34 cellular contexts compared by ENCODE assay signal in genomic region chr16:5330058-5330457, GRCh38.
"Had no signal": no experiment of that assay in that cellular context is flagged by ENCODE, and none has a peak within 500 bp of the region (broad histone marks: within the 10 kb centered on the region; RNA-seq: fewer than 3 reads in every experiment).

No MANE protein-coding gene starts in this region.

- H3K36me3 ChIP-seq: MG63 had no signal

- DNase-seq: Karpas-422, Kasumi-1, MG63, MM.1S, MV-4-11, NCI-H1048, NCI-H1092, NCI-H1092 treated with DMSO at 0.1 percent for 48 hours, NCI-H1105, NCI-H1105 treated with DMSO at 0.1 percent for 48 hours, NCI-H1417, NCI-H1417 treated with DMSO at 0.1 percent for 48 hours, NCI-H1436, NCI-H1436 treated with DMSO at 0.1 percent for 48 hours, NCI-H146, NCI-H1694, NCI-H1694 treated with DMSO at 0.1 percent for 48 hours, NCI-H187, NCI-H187 treated with DMSO at 0.1 percent for 48 hours, NCI-H1930, NCI-H2029, NCI-H2029 treated with DMSO at 0.1 percent for 48 hours, NCI-H2081, NCI-H2081 treated with DMSO at 0.1 percent for 48 hours, NCI-H2107, NCI-H2171, NCI-H2171 treated with DMSO at 0.1 percent for 48 hours, NCI-H2227 treated with DMSO at 0.1 percent for 48 hours, NCI-H226, NCI-H345, NCI-H446, NCI-H446 treated with DMSO at 0.1 percent for 48 hours, NCI-H510A, NCI-H510A treated with DMSO at 0.1 percent for 48 hours had no signal

- H3K4me3 ChIP-seq: MG63 had no signal

- H3K9me3 ChIP-seq: MG63 had no signal
